Comparison of ENCODE assay signal across 28 cellular contexts in the genomic region with DNA sequence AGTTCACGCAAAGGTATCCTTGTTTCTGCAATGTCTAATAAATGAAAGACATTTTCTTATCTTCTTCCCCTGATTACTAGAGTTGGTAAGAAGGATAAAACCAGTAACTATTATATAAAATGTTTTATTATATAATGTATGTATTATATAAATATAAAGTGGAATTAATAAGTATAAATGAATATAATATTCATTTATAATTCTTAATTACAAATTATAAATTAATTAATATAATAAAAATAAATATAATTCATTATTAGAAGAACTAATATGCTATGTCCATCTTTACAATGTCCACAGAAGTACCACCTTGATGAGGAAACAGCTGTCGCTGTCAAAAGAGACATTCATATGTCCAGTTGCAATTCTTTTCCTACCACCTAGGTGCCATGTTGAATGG.
"Had no signal": no experiment of that assay in that cellular context is flagged by ENCODE, and none has a peak within 500 bp of the region (broad histone marks: within the 10 kb centered on the region; RNA-seq: fewer than 3 reads in every experiment).

No MANE protein-coding gene starts in this region.

- H3K4me3 ChIP-seq: colonic mucosa, esophagus squamous epithelium, left lung, mucosa of descending colon, neural progenitor cell, prostate gland, right atrium auricular region, smooth muscle cell, suprapubic skin, transverse colon, upper lobe of right lung, uterus had no signal

- H3K4me1 ChIP-seq: colonic mucosa, esophagus squamous epithelium, left lung, prostate gland, right atrium auricular region, suprapubic skin, transverse colon, upper lobe of right lung, uterus had no signal

- H3K27ac ChIP-seq: colonic mucosa, esophagus squamous epithelium, left lung, prostate gland, right atrium auricular region, suprapubic skin, transverse colon, upper lobe of right lung, uterus had no signal

- H3K9ac ChIP-seq: neural progenitor cell had no signal

- H3K36me3 ChIP-seq: colonic mucosa, esophagus squamous epithelium, left lung, neural progenitor cell, prostate gland, right atrium auricular region, suprapubic skin, transverse colon, upper lobe of right lung, uterus had no signal

- H3K4me2 ChIP-seq: neural progenitor cell, smooth muscle cell had no signal

- H3K27me3 ChIP-seq: colonic mucosa, esophagus squamous epithelium, left lung, neural progenitor cell, right atrium auricular region, suprapubic skin, transverse colon, upper lobe of right lung, uterus had no signal

- H3K9me3 ChIP-seq: colonic mucosa, esophagus squamous epithelium, left lung, mucosa of descending colon, prostate gland, right atrium auricular region, suprapubic skin, transverse colon, upper lobe of right lung, uterus had no signal

- DNase-seq: colonic mucosa; dermis blood vessel endothelial cell; effector memory CD4-positive, alpha-beta T cell; erythroblast; esophagus squamous epithelium; foreskin melanocyte; hypothalamus; left cardiac atrium; left lung; mesenchymal stem cell; mucosa of descending colon; naive B cell; stimulated activated CD4-positive, alpha-beta T cell treated with anti-CD3 and anti-CD28 coated beads, Interleukin-12 subunit alpha, Interleukin-12 subunit beta, amount 100 ng/mL, for 4 hours; stimulated activated CD4-positive, alpha-beta T cell treated with anti-CD3 and anti-CD28 coated beads, Interleukin-1b, Interleukin-23, amount 100 ng/mL, for 48 hours; stimulated activated CD4-positive, alpha-beta T cell treated with anti-CD3 and anti-CD28 coated beads, Interleukin-4, amount 100 ng/mL, for 1 hour; stimulated activated CD8-positive, alpha-beta memory T cell treated with anti-CD3 and anti-CD28 coated beads, Interleukin-4, amount 100 ng/mL, for 48 hours; stimulated activated naive CD4-positive, alpha-beta T cell; stimulated activated naive CD8-positive, alpha-beta T cell treated with anti-CD3 and anti-CD28 coated beads, Interleukin-15, amount 100 ng/mL, for 72 hours; transverse colon; upper lobe of right lung; uterus had no signal

- ATAC-seq: left cardiac atrium; left lung; mucosa of descending colon; natural killer cell treated with Interleukin-12 subunit alpha and Interleukin-12 subunit beta and Interleukin-15 and Interleukin-18, amount 100 ng/mL, for 72 hours; sciatic nerve; stimulated activated naive CD8-positive, alpha-beta T cell treated with anti-CD3 and anti-CD28 coated beads, Interleukin-15, amount 100 ng/mL, for 72 hours; upper lobe of right lung had no signal
